Comparison of ENCODE assay signal across 9 cellular contexts in the genomic region with DNA sequence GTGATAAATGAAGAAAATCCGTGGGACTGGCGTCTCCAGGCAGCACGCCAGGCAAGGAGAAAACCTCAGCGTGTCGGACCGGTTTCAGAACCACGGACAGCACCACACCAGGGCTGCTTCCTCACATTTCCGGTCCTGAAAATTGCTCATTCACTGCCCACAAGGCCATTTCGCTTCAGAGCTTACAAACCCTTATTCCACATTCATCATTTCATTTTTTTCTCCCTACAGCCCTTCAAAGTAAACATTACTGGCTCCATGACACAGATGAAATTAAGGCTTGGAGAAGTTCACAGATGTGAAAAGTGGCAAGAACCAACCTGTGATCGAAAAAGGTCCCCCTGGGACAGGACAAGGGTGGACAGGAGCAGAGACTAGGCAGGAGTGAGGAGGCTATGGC. TPM values are rescaled to one million over a fixed set of nuclear protein-coding genes. Genes with fewer than 3 reads are reported as not detected.
A peak's percentile ranks its signal among the peaks of the same experiment; 100 is the strongest.
DNase-seq lines count a peak whose midpoint lies in the region; ATAC-seq and TF ChIP-seq lines count a peak whose summit lies in the region.
"Had no signal": no experiment of that assay in that cellular context is flagged by ENCODE, and none has a peak within 500 bp of the region (broad histone marks: within the 10 kb centered on the region; RNA-seq: fewer than 3 reads in every experiment).

No MANE protein-coding gene starts in this region.

- no peak overlapping the region for H3K4me3 ChIP-seq in colonic mucosa
- H3K4me3 ChIP-seq in upper lobe of right lung, result no peak overlapping the region
- H3K4me3 ChIP-seq in vagina, result no peak overlapping the region

- no peak overlapping the region for H3K27ac ChIP-seq in colonic mucosa
- no peak overlapping the region for H3K27ac ChIP-seq in upper lobe of right lung
- H3K27ac ChIP-seq in vagina, result no peak overlapping the region

- no peak overlapping the region for H3K9ac ChIP-seq in colonic mucosa (ENCODE audit: low read depth in 2 of 2, low read length in 2 of 2)

- no peak for TF ChIP-seq POLR2A in vagina (IDR thresholded peaks at IDR 0.05)

- H3K27me3 ChIP-seq in colonic mucosa (peaks cover 5% of the 10 kb centered on the region), upper lobe of right lung (peaks cover 9% of the 10 kb centered on the region), vagina (no peaks in the 10 kb centered on the region)

- DNase-seq in activated gamma-delta T cell treated with Interleukin-2 at 50 U/mL for 16 hours (peak; percentile 49), activated gamma-delta T cell (lab: John Stamatoyannopoulos, UW) (no peak), T-helper 2 cell (peak in 4 of 5 experiments; percentile 12 to 49 (median 27)), colonic mucosa (peak; percentile 75), medulla oblongata (ENCODE audit: extremely low spot score) (peak; percentile 64), upper lobe of right lung (peak; percentile 81), vagina (ENCODE audit: extremely low spot score in 2 of 2) (no peak)

- peak; percentile 36 for ATAC-seq in upper lobe of right lung
- no peak for ATAC-seq in GM21825 (IDR thresholded peaks at IDR 0.05; ENCODE audit: unreplicated experiment)

- H3K4me1 ChIP-seq in colonic mucosa (no peaks in the 10 kb centered on the region), upper lobe of right lung (peaks cover 7% of the 10 kb centered on the region), vagina (peaks cover 9% of the 10 kb centered on the region)

- H3K9me3 ChIP-seq in colonic mucosa (no peaks in the 10 kb centered on the region), upper lobe of right lung (no peaks in the 10 kb centered on the region), vagina (no peaks in the 10 kb centered on the region)

- intact Hi-C loops in colonic mucosa (cut with DNase I) (no loop called here), upper lobe of right lung (cut with DNase I) (no loop called here), vagina (cut with DNase I) (no loop called here)

- H3K36me3 ChIP-seq in colonic mucosa, result no peaks in the 10 kb centered on the region
- H3K36me3 ChIP-seq in upper lobe of right lung, result no peaks in the 10 kb centered on the region
- H3K36me3 ChIP-seq in vagina, result no peaks in the 10 kb centered on the region

- TF ChIP-seq CTCF in colonic mucosa (IDR thresholded peaks at IDR 0.05) (no peak), upper lobe of right lung (IDR thresholded peaks at IDR 0.05) (no peak), vagina (IDR thresholded peaks at IDR 0.05) (no peak)

RNA-seq across cellular contexts. Expression of a gene that starts 1.5 kb away (rescaled TPM):
- 1 to 10 TPM; 2.1 to 3.1 TPM for total RNA-seq in colonic mucosa
- total RNA-seq in upper lobe of right lung, result 1.4 TPM
- total RNA-seq in vagina, result 0.49 TPM

RNA-seq across cellular contexts. Expression of a gene that starts 18.9 kb away (rescaled TPM):
- not detected for total RNA-seq in colonic mucosa
- total RNA-seq in upper lobe of right lung, result not detected
- not detected for total RNA-seq in vagina
- total RNA-seq: activated CD8-positive, alpha-beta memory T cell treated with anti-CD3 and anti-CD28 coated beads for 36 hours had no signal

RNA-seq across cellular contexts. Expression of a gene that starts 19.0 kb away (rescaled TPM):
- not detected for total RNA-seq in colonic mucosa
- not detected for total RNA-seq in upper lobe of right lung
- not detected for total RNA-seq in vagina
- total RNA-seq: activated CD8-positive, alpha-beta memory T cell treated with anti-CD3 and anti-CD28 coated beads for 36 hours had no signal

RNA-seq across cellular contexts. Expression of a gene that starts 35.8 kb away (rescaled TPM):
- total RNA-seq in colonic mucosa (10 to 100 TPM; 30.5 to 36.1 TPM), upper lobe of right lung (31.8 TPM), vagina (16.9 TPM)

Comparison
In these comparisons a context has a peak if more than half of its experiments do, and no peak if none do; other contexts are left out.
1. DNase-seq: peak in activated gamma-delta T cell treated with Interleukin-2 at 50 U/mL for 16 hours (single experiment), T-helper 2 cell (4 of 5), colonic mucosa (single experiment), medulla oblongata (single experiment) and upper lobe of right lung (single experiment); none in activated gamma-delta T cell (single experiment) and vagina (0 of 2).